20 cellular contexts compared by ENCODE assay signal in genomic region chr9:127090341-127090985, GRCh38. TPM values are rescaled to one million over a fixed set of nuclear protein-coding genes. Genes with fewer than 3 reads are reported as not detected.
DNase-seq lines count a peak whose midpoint lies in the region; ATAC-seq and TF ChIP-seq lines count a peak whose summit lies in the region.
"Had no signal": no experiment of that assay in that cellular context is flagged by ENCODE, and none has a peak within 500 bp of the region (broad histone marks: within the 10 kb centered on the region; RNA-seq: fewer than 3 reads in every experiment).

No MANE protein-coding gene starts in this region.

- peak overlapping the region in 1 of 8 donors; percentile 26 for H3K27ac Mint-ChIP-seq in CD8-positive, alpha-beta memory T cell
- H3K27ac Mint-ChIP-seq: activated CD8-positive, alpha-beta T cell treated with anti-CD3 and anti-CD28 coated beads for 36 hours; activated naive CD4-positive, alpha-beta T cell treated with anti-CD3 and anti-CD28 coated beads, Interleukin-2, amount 50 U/mL, for 72 hours; T-helper 1 cell treated with Interleukin-12 subunit alpha and Interleukin-12 subunit beta and Interleukin-4 antibody, amounts not matched to agents 30 μg/mL and 1 μg/mL, for 36 hours had no signal

- H3K27me3 ChIP-seq in right atrium auricular region (no peaks in the 10 kb centered on the region), upper lobe of right lung (no peaks in the 10 kb centered on the region), body of pancreas (no peaks in the 10 kb centered on the region)
- no peaks in the 10 kb centered on the region for H3K27me3 ChIP-seq in CD8-positive, alpha-beta memory T cell (ENCODE audit: insufficient read depth, low read length, poor library complexity, severe bottlenecking)
- H3K27me3 ChIP-seq: MG63, SJSA1 had no signal

- WGBS in body of pancreas, 2 donors: 72 to 97% methylated on average over 3 to 5 of the region's 6 CpGs

- intact Hi-C loops in sciatic nerve (cut with DNase I): no loop called here
- intact Hi-C loops in upper lobe of right lung (cut with DNase I): no loop called here
- intact Hi-C loops in body of pancreas (cut with DNase I): no loop called here

- H3K27me3 Mint-ChIP-seq in CD8-positive, alpha-beta memory T cell: no peaks in the 10 kb centered on the region
- H3K27me3 Mint-ChIP-seq: activated CD8-positive, alpha-beta T cell treated with anti-CD3 and anti-CD28 coated beads for 36 hours had no signal

- H3K27ac ChIP-seq in cingulate gyrus (ENCODE audit: low read depth, low read length) (peak overlapping the region; percentile 39), right atrium auricular region (peak overlapping the region; percentile 40 to 53), upper lobe of right lung (peak overlapping the region; percentile 63), body of pancreas (no peak overlapping the region)
- no peak overlapping the region for H3K27ac ChIP-seq in CD8-positive, alpha-beta memory T cell (ENCODE audit: low read depth, low read length)
- H3K27ac ChIP-seq: brain microvascular endothelial cell, PC-9, SJSA1 had no signal

- H3K4me3 ChIP-seq in right atrium auricular region (no peak overlapping the region), upper lobe of right lung (no peak overlapping the region), body of pancreas (no peak overlapping the region)
- no peak overlapping the region for H3K4me3 ChIP-seq in CD8-positive, alpha-beta memory T cell (ENCODE audit: low read length)
- H3K4me3 ChIP-seq: MG63, PC-9, SJSA1 had no signal

- no peak for TF ChIP-seq POLR2A in body of pancreas (IDR thresholded peaks at IDR 0.05)

- TF ChIP-seq CTCF in right atrium auricular region (IDR thresholded peaks at IDR 0.05): no peak
- no peak for TF ChIP-seq CTCF in upper lobe of right lung (IDR thresholded peaks at IDR 0.05)
- TF ChIP-seq CTCF in body of pancreas (IDR thresholded peaks at IDR 0.05): no peak

- ATAC-seq in sciatic nerve (peak; percentile 3), upper lobe of right lung (no peak), body of pancreas (no peak)
- ATAC-seq: activated CD8-positive, alpha-beta T cell treated with anti-CD3 and anti-CD28 coated beads for 36 hours; activated naive CD4-positive, alpha-beta T cell treated with anti-CD3 and anti-CD28 coated beads, Interleukin-2, amount 50 U/mL, for 72 hours had no signal

- H3K4me3 Mint-ChIP-seq in CD8-positive, alpha-beta memory T cell: no peak overlapping the region
- H3K4me3 Mint-ChIP-seq: activated CD8-positive, alpha-beta T cell treated with anti-CD3 and anti-CD28 coated beads for 36 hours; T-helper 1 cell treated with Interleukin-12 subunit alpha and Interleukin-12 subunit beta and Interleukin-4 antibody, amounts not matched to agents 30 μg/mL and 1 μg/mL, for 36 hours had no signal

- POLR2A ChIA-PET in CD8-positive, alpha-beta memory T cell (lab: Charles Lee): no interaction called here

- H3K9me3 ChIP-seq in right atrium auricular region (no peaks in the 10 kb centered on the region), upper lobe of right lung (no peaks in the 10 kb centered on the region), body of pancreas (no peaks in the 10 kb centered on the region)
- no peaks in the 10 kb centered on the region for H3K9me3 ChIP-seq in CD8-positive, alpha-beta memory T cell (ENCODE audit: low read length)
- H3K9me3 ChIP-seq: MG63, SJSA1 had no signal

- CTCF ChIA-PET in CD8-positive, alpha-beta memory T cell (lab: Charles Lee): no interaction called here

- no peaks in the 10 kb centered on the region for H3K9me3 Mint-ChIP-seq in CD8-positive, alpha-beta memory T cell
- H3K9me3 Mint-ChIP-seq: activated CD8-positive, alpha-beta T cell treated with anti-CD3 and anti-CD28 coated beads for 36 hours; activated naive CD4-positive, alpha-beta T cell treated with anti-CD3 and anti-CD28 coated beads, Interleukin-2, amount 50 U/mL, for 72 hours; T-helper 1 cell treated with Interleukin-12 subunit alpha and Interleukin-12 subunit beta and Interleukin-4 antibody, amounts not matched to agents 30 μg/mL and 1 μg/mL, for 36 hours had no signal

- DNase-seq in right atrium auricular region (ENCODE audit: low spot score) (no peak), sciatic nerve (ENCODE audit: low spot score) (no peak), upper lobe of right lung (no peak), NCI-H82 treated with DMSO at 0.1 percent for 48 hours (lab: John Stamatoyannopoulos, UW; ENCODE audit: unreplicated experiment) (no peak), body of pancreas (no peak)
- DNase-seq in CD8-positive, alpha-beta memory T cell: no peak
- DNase-seq: activated CD8-positive, alpha-beta T cell treated with anti-CD3 and anti-CD28 coated beads for 36 hours; activated T-cell treated with anti-CD3 and anti-CD28 coated beads, Interleukin-2, amount 50 U/mL, for 48 hours; brain microvascular endothelial cell; DND-41; foreskin fibroblast; MG63; NCI-H187; NCI-H2227 treated with DMSO at 0.1 percent for 48 hours; PC-9; stimulated activated naive CD4-positive, alpha-beta T cell had no signal

- peaks cover 0 to 7% (median 2%) of the 10 kb centered on the region in 3 donors for H3K4me1 Mint-ChIP-seq in CD8-positive, alpha-beta memory T cell

- H3K36me3 Mint-ChIP-seq in CD8-positive, alpha-beta memory T cell: peaks cover 0 to 7% (median 0%) of the 10 kb centered on the region in 3 donors
- H3K36me3 Mint-ChIP-seq: activated naive CD4-positive, alpha-beta T cell treated with anti-CD3 and anti-CD28 coated beads, Interleukin-2, amount 50 U/mL, for 72 hours had no signal

- peaks cover 0 to 27% of the 10 kb centered on the region in 2 donors for H3K4me1 ChIP-seq in right atrium auricular region
- H3K4me1 ChIP-seq in upper lobe of right lung: no peaks in the 10 kb centered on the region
- no peaks in the 10 kb centered on the region for H3K4me1 ChIP-seq in CD8-positive, alpha-beta memory T cell (ENCODE audit: insufficient read depth, low read length)
- no peaks in the 10 kb centered on the region for H3K4me1 ChIP-seq in body of pancreas

- H3K36me3 ChIP-seq in right atrium auricular region: peaks cover 46% of the 10 kb centered on the region
- H3K36me3 ChIP-seq in upper lobe of right lung: peaks cover 11% of the 10 kb centered on the region
- H3K36me3 ChIP-seq in CD8-positive, alpha-beta memory T cell (ENCODE audit: insufficient read depth, low read length): no peaks in the 10 kb centered on the region
- no peaks in the 10 kb centered on the region for H3K36me3 ChIP-seq in body of pancreas (replicated peaks in 1 of 2; ENCODE audit: insufficient read depth in 1 of 2, low read depth in 2 of 2)
- H3K36me3 ChIP-seq: brain microvascular endothelial cell, MG63, SJSA1 had no signal

RNA-seq across cellular contexts. Expression of gene ANGPTL2, which starts 32.0 kb away (rescaled TPM):
- total RNA-seq in right atrium auricular region: 10 to 100 TPM; 42.8 to 55.8 TPM
- total RNA-seq in sciatic nerve: 46.4 TPM
- total RNA-seq in upper lobe of right lung: 19.4 TPM
- not detected for total RNA-seq in CD8-positive, alpha-beta memory T cell
- not detected for polyA plus RNA-seq in CD8-positive, alpha-beta memory T cell
- total RNA-seq in body of pancreas: 1 to 10 TPM; 3.1 to 7.6 TPM
- total RNA-seq: activated CD8-positive, alpha-beta T cell treated with anti-CD3 and anti-CD28 coated beads for 36 hours; activated naive CD4-positive, alpha-beta T cell treated with anti-CD3 and anti-CD28 coated beads, Interleukin-2, amount 50 U/mL, for 72 hours had no signal

Comparison
In these comparisons a context has a peak if more than half of its experiments do, and no peak if none do; other contexts are left out.
1. H3K27ac ChIP-seq: peak in cingulate gyrus (single experiment), right atrium auricular region (2 of 2) and upper lobe of right lung (single experiment); none in CD8-positive, alpha-beta memory T cell (single experiment) and body of pancreas (0 of 4).
2. RNA of gene ANGPTL2, which starts 32.0 kb away (total RNA-seq): 42.8 to 55.8 TPM in right atrium auricular region, 46.4 TPM in sciatic nerve (single experiment), 19.4 TPM in upper lobe of right lung (single experiment) and 3.1 to 7.6 TPM in body of pancreas; not detected in CD8-positive, alpha-beta memory T cell; every median in the first group is over 4 times any median in the second.